25 cellular contexts compared by ENCODE assay signal in genomic region chr2:21759819-21760218, GRCh38.
"Had no signal": no experiment of that assay in that cellular context is flagged by ENCODE, and none has a peak within 500 bp of the region (broad histone marks: within the 10 kb centered on the region; RNA-seq: fewer than 3 reads in every experiment).

No MANE protein-coding gene starts in this region.

- ATAC-seq: activated T-cell treated with anti-CD3 and anti-CD28 coated beads, Interleukin-2, amount 50 U/mL, for 4 hours; K562; T-cell had no signal

- H3K36me3 ChIP-seq: colonic mucosa had no signal

- H3K4me1 ChIP-seq: colonic mucosa had no signal

- H3K36me3 Mint-ChIP-seq: activated CD4-positive, alpha-beta memory T cell treated with anti-CD3 and anti-CD28 coated beads for 36 hours; activated naive CD4-positive, alpha-beta T cell treated with anti-CD3 and anti-CD28 coated beads, Interleukin-2, amount 10 ng/mL, durations not matched to agents 7 days and 5 days; activated naive CD8-positive, alpha-beta T cell treated with anti-CD3 and anti-CD28 coated beads for 36 hours; T-cell had no signal

- H3K4me1 Mint-ChIP-seq: activated CD4-positive, alpha-beta T cell treated with anti-CD3 and anti-CD28 coated beads, Interleukin-2, amount 10 ng/mL, durations not matched to agents 7 days and 5 days; activated naive CD4-positive, alpha-beta T cell treated with anti-CD3 and anti-CD28 coated beads, Interleukin-2, amount 10 ng/mL, durations not matched to agents 7 days and 5 days; activated naive CD8-positive, alpha-beta T cell treated with anti-CD3 and anti-CD28 coated beads for 36 hours; T-cell had no signal

- H3K27me3 Mint-ChIP-seq: activated CD4-positive, alpha-beta memory T cell treated with anti-CD3 and anti-CD28 coated beads for 36 hours; activated CD4-positive, alpha-beta T cell treated with anti-CD3 and anti-CD28 coated beads, Interleukin-2, amount 10 ng/mL, durations not matched to agents 7 days and 5 days; activated naive CD4-positive, alpha-beta T cell treated with anti-CD3 and anti-CD28 coated beads, Interleukin-2, amount 10 ng/mL, durations not matched to agents 7 days and 5 days; activated naive CD8-positive, alpha-beta T cell treated with anti-CD3 and anti-CD28 coated beads for 36 hours; T-cell had no signal

- H3K27ac Mint-ChIP-seq: activated CD4-positive, alpha-beta memory T cell treated with anti-CD3 and anti-CD28 coated beads for 36 hours; activated CD4-positive, alpha-beta T cell treated with anti-CD3 and anti-CD28 coated beads, Interleukin-2, amount 10 ng/mL, durations not matched to agents 7 days and 5 days; activated naive CD4-positive, alpha-beta T cell treated with anti-CD3 and anti-CD28 coated beads, Interleukin-2, amount 10 ng/mL, durations not matched to agents 7 days and 5 days; activated naive CD8-positive, alpha-beta T cell treated with anti-CD3 and anti-CD28 coated beads for 36 hours; activated T-helper 2 cell treated with anti-CD3 and anti-CD28 coated beads, Interferon-gamma antibody, Interleukin-2, Interleukin-4, amounts not matched to agents 10 μg/mL and 5 μg/mL and 100 μg/mL, durations not matched to agents 14 hours and 24 hours and 36 hours; T-cell had no signal

- H3K27ac ChIP-seq: colonic mucosa, PC-9, SK-N-MC, VCaP had no signal

- DNase-seq: activated CD4-positive, alpha-beta memory T cell treated with anti-CD3 and anti-CD28 coated beads for 36 hours; activated CD4-positive, alpha-beta T cell treated with anti-CD3 and anti-CD28 coated beads, Interleukin-2, amount 10 ng/mL, durations not matched to agents 7 days and 5 days; activated CD4-positive, CD25-positive, alpha-beta regulatory T cell; activated CD8-positive, alpha-beta memory T cell treated with anti-CD3 and anti-CD28 coated beads for 24 hours; activated gamma-delta T cell treated with Interleukin-2 at 50 U/mL for 16 hours; activated naive CD4-positive, alpha-beta T cell treated with anti-CD3 and anti-CD28 coated beads, Interleukin-2, amount 10 ng/mL, durations not matched to agents 7 days and 5 days; activated naive CD8-positive, alpha-beta T cell treated with anti-CD3 and anti-CD28 coated beads for 36 hours; activated T-cell treated with anti-CD3 and anti-CD28 coated beads, Interleukin-2, amount 50 U/mL, for 4 hours; caudate nucleus; colonic mucosa; Kasumi-1; NCI-H1105 treated with DMSO at 0.1 percent for 48 hours; NCI-H1436 treated with DMSO at 0.1 percent for 48 hours; NCI-H187 treated with DMSO at 0.1 percent for 48 hours; NCI-H2081 treated with DMSO at 0.1 percent for 48 hours; NCI-H446; NCI-H524; PC-9; T-cell; T-helper 2 cell; T1000 had no signal

- H3K9me3 ChIP-seq: colonic mucosa had no signal

- H3K4me3 ChIP-seq: colonic mucosa, K562, PC-9, SK-N-MC had no signal

- H3K4me3 Mint-ChIP-seq: activated CD4-positive, alpha-beta memory T cell treated with anti-CD3 and anti-CD28 coated beads for 36 hours; activated CD4-positive, alpha-beta T cell treated with anti-CD3 and anti-CD28 coated beads, Interleukin-2, amount 10 ng/mL, durations not matched to agents 7 days and 5 days; activated naive CD4-positive, alpha-beta T cell treated with anti-CD3 and anti-CD28 coated beads, Interleukin-2, amount 10 ng/mL, durations not matched to agents 7 days and 5 days; activated naive CD8-positive, alpha-beta T cell treated with anti-CD3 and anti-CD28 coated beads for 36 hours; activated T-cell treated with anti-CD3 and anti-CD28 coated beads, Interleukin-2, amount 50 U/mL, for 4 hours; T-cell had no signal

- H3K4me2 ChIP-seq: PC-9 had no signal

- H3K9me3 Mint-ChIP-seq: activated CD4-positive, alpha-beta T cell treated with anti-CD3 and anti-CD28 coated beads, Interleukin-2, amount 10 ng/mL, durations not matched to agents 7 days and 5 days had no signal

- H3K27me3 ChIP-seq: colonic mucosa had no signal
